Comparison of ENCODE assay signal across 9 cellular contexts in the genomic region with DNA sequence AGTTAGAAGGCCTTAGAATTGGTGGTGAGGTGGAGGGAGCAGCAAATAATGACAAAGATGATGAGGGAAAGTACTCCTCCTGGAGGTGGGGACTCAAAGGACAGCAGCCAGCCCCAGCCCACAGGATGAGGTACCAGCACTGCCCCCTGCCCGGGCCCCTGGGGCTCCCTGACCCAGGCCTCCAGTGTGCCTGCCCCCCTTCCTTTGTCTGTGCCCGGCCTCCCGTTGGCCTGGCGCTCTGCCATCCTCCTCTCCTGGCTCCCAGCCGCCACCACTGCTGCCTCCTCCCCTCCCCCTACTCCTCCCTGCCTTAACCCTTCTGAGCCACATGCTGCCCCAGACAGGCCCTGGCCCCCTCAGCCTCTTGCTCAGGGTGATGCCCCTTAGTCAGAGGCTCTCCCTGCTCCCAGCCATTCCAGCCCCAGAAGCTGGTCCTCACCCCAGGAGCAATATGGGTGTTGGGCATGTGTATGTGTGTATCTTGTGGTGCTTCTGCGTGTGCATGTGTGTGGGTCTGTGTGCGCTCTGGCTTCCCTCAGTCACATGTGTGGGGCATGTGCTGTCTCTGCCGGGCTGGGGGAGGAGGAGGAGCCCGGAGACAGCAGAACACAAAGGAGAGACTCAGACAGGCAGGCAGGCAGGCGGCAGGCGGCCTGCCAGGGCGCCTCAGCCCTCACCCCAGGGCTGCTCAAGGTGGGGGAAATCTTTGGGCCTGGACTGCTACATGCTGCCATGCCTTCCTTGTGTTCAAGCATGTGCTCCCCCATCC. TPM values are rescaled to one million over a fixed set of nuclear protein-coding genes. Genes with fewer than 3 reads are reported as not detected.
DNase-seq lines count a peak whose midpoint lies in the region; ATAC-seq, FAIRE-seq and TF ChIP-seq lines count a peak whose summit lies in the region.
"Had no signal": no experiment of that assay in that cellular context is flagged by ENCODE, and none has a peak within 500 bp of the region (broad histone marks: within the 10 kb centered on the region; RNA-seq: fewer than 3 reads in every experiment).

No MANE protein-coding gene starts in this region.

- H3K4me3 ChIP-seq in GM12878 (peak overlapping the region; percentile 98; the same call in 1 of the 2 replicates), retinal pigment epithelial cell (ENCODE audit: low read length) (peak overlapping the region; percentile 84)

- CTCF ChIA-PET in GM12878 (lab: Yijun Ruan, JAX): interaction anchor here (0.7 to 4.7 kb wide), 8 partner anchors 14 to 276 kb away, joined by 3 to 28 read pairs (median 4); a partner anchor contains a TSS

- peak overlapping the region; percentile 98 for H3K27ac Mint-ChIP-seq in T-helper 2 cell treated with Interferon-gamma antibody and Interleukin-4, amounts not matched to agents 5 μg/mL and 100 μg/mL, for 36 hours

- H3K36me3 ChIP-seq in ES-I3 (ENCODE audit: insufficient read depth, low read length) (no peaks in the 10 kb centered on the region), GM12878 (ENCODE audit: control insufficient read depth in 2 of 2, insufficient read depth in 2 of 2, low read length in 1 of 2) (no peaks in the 10 kb centered on the region; a peak in 1 of 4 replicates)

- in situ Hi-C loops in GM12878 (cut with MboI): no loop called here

- 54% methylated on average over 11 of the region's 12 CpGs for WGBS in GM12878 (ENCODE audit: insufficient coverage, insufficient replicate concordance, low lambda C conversion rate, missing lambda C conversion rate)

- TF ChIP-seq EP300 in GM12878 (IDR thresholded peaks at IDR 0.05; ENCODE audit: borderline replicate concordance in 1 of 2, control insufficient read depth in 1 of 2, low read depth in 2 of 2, low read length in 2 of 2): peak in 1 of 2 experiments; percentile 36; a peak in 1 of 4 replicates

- SMC1A ChIA-PET in GM12878 (lab: Charles Lee; ENCODE audit: uncharacterized antibody, unreplicated experiment): interaction anchor here (0.9 to 1.8 kb wide), 2 partner anchors 14 to 108 kb away, joined by 3 to 7 read pairs; a partner anchor contains a TSS

- H3K9me3 ChIP-seq in ES-I3 (ENCODE audit: control insufficient read depth, insufficient read depth, low read length): no peaks in the 10 kb centered on the region
- no peaks in the 10 kb centered on the region for H3K9me3 ChIP-seq in GM12878 (replicated peaks; ENCODE audit: control insufficient read depth, insufficient read depth, low read length)

- no peaks in the 10 kb centered on the region for H3K27me3 Mint-ChIP-seq in T-helper 2 cell treated with Interferon-gamma antibody and Interleukin-4, amounts not matched to agents 5 μg/mL and 100 μg/mL, for 36 hours (ENCODE audit: low read depth)

- ATAC-seq in GM12878: peak; percentile 48
- ATAC-seq in GM21390 (IDR thresholded peaks at IDR 0.05; ENCODE audit: unreplicated experiment): no peak
- no peak for ATAC-seq in HG02981 (IDR thresholded peaks at IDR 0.05; ENCODE audit: unreplicated experiment)

- peak overlapping the region; percentile 14 for H3K9ac ChIP-seq in ES-I3 (ENCODE audit: low read depth, low read length)
- H3K9ac ChIP-seq in GM12878 (ENCODE audit: control insufficient read depth, insufficient read depth, low read length): peak overlapping the region; percentile 88

- peak overlapping the region; percentile 99 for H3K4me2 ChIP-seq in GM12878 (ENCODE audit: control insufficient read depth, insufficient read depth)

- peak overlapping the region; percentile 97 for H3K4me3 Mint-ChIP-seq in T-helper 2 cell treated with Interferon-gamma antibody and Interleukin-4, amounts not matched to agents 5 μg/mL and 100 μg/mL, for 36 hours

- no peak for TF ChIP-seq RAD21 in GM12878 (IDR thresholded peaks at IDR 0.05; ENCODE audit: insufficient read depth, low read depth, low read length)

- no peaks in the 10 kb centered on the region for H3K27me3 ChIP-seq in GM12878 (replicated peaks in 1 of 2; ENCODE audit: control insufficient read depth in 2 of 2, insufficient read depth in 2 of 2, low read length in 1 of 2)

- TF ChIP-seq CTCF in GM12878 (IDR thresholded peaks at IDR 0.05 in 2 of 3, conservative IDR thresholded peaks at IDR 0.05 in 1 of 3; ENCODE audit: control insufficient read depth in 2 of 3, extremely low read depth in 1 of 3, insufficient read depth in 1 of 3, low read depth in 3 of 3, low read length in 3 of 3) (peak; percentile 14 to 32 (median 28); a peak in 2 of 6 replicates), retinal pigment epithelial cell (conservative IDR thresholded peaks at IDR 0.05; ENCODE audit: low read depth, low read length) (peak; percentile 17)

- RAD21 ChIA-PET in GM12878 (lab: Charles Lee; ENCODE audit: unreplicated experiment): interaction anchor here (1.4 to 1.7 kb wide), 2 partner anchors 35 to 277 kb away, joined by 8 read pairs; a partner anchor contains a TSS

- POLR2A ChIA-PET in GM12878 (lab: Charles Lee): interaction anchor here (0.7 to 1.4 kb wide), 6 partner anchors 13 to 386 kb away, joined by 3 to 4 read pairs (median 3); a partner anchor contains a TSS

- no peaks in the 10 kb centered on the region for H4K20me1 ChIP-seq in GM12878 (ENCODE audit: control insufficient read depth, insufficient read depth)

- intact Hi-C loops in GM12878 (cut with micrococcal nuclease; ENCODE audit: unreplicated experiment): loop anchor here (2.0 to 5.0 kb wide), 2 partner anchors 65 to 280 kb away; no protein-coding TSS in a partner anchor

- H3K36me3 Mint-ChIP-seq in T-helper 2 cell treated with Interferon-gamma antibody and Interleukin-4, amounts not matched to agents 5 μg/mL and 100 μg/mL, for 36 hours (ENCODE audit: low read depth): peaks cover 9% of the 10 kb centered on the region

- peak; percentile 47 for DNase-seq in NCI-H1105 (lab: John Stamatoyannopoulos, UW)
- DNase-seq in T-helper 2 cell treated with Interferon-gamma antibody and Interleukin-4, amounts not matched to agents 5 μg/mL and 100 μg/mL, for 36 hours (ENCODE audit: low spot score): peak; percentile 65
- no peak for DNase-seq in GM12878 (ENCODE audit: low read depth, low spot score)
- DNase-seq in hypothalamus (lab: John Stamatoyannopoulos, UW): peak; percentile 10 to 94 (median 83)
- DNase-seq in retinal pigment epithelial cell (ENCODE audit: low read depth): no peak

- peaks cover 54% of the 10 kb centered on the region for H3K4me1 ChIP-seq in ES-I3 (ENCODE audit: insufficient read depth, low read length)
- peaks cover 53% of the 10 kb centered on the region for H3K4me1 ChIP-seq in GM12878 (ENCODE audit: control insufficient read depth, insufficient read depth, low read length)

- peak overlapping the region; percentile 73 for H3K27ac ChIP-seq in GM12878 (ENCODE audit: control insufficient read depth, insufficient read depth)

- H3K4me1 Mint-ChIP-seq in T-helper 2 cell treated with Interferon-gamma antibody and Interleukin-4, amounts not matched to agents 5 μg/mL and 100 μg/mL, for 36 hours (ENCODE audit: low read depth): peaks cover 58% of the 10 kb centered on the region

- H2AFZ ChIP-seq in GM12878 (ENCODE audit: control insufficient read depth, low read depth, low read length): peak overlapping the region; percentile 59

- no peaks in the 10 kb centered on the region for H3K9me3 Mint-ChIP-seq in T-helper 2 cell treated with Interferon-gamma antibody and Interleukin-4, amounts not matched to agents 5 μg/mL and 100 μg/mL, for 36 hours

- FAIRE-seq in GM12878 (lab: Jason Lieb, UNC): no peak
- FAIRE-seq: islet of Langerhans had no signal

- TSS peak; percentile 52 for BruUV-seq in GM12878 (replicated peaks; lab: Mats Ljungman, UMichigan)

- peaks cover 74% of the 10 kb centered on the region for H3K79me2 ChIP-seq in GM12878 (ENCODE audit: control insufficient read depth, insufficient read depth, low read length)

- peak; percentile 75 for TF ChIP-seq POLR2A in GM12878 (IDR thresholded peaks at IDR 0.05; ENCODE audit: low read depth, low read length)

RNA-seq across cellular contexts. Expression of a gene that starts 2.6 kb away (rescaled TPM):
- total RNA-seq in GM12878 (2013; cell fraction: nucleolus; rRNA removed): 68.8 and 83.8 TPM in 2 replicates
- total RNA-seq in GM12878 (2014; rRNA removed): 34.6 and 37.7 TPM in 2 replicates
- 35.6 and 36.0 TPM in 2 replicates for total RNA-seq in GM12878 (2014; rRNA removed; fragmentation: Illumina TruSeq; extraction: Trizol)
- 45.6 and 51.1 TPM in 2 replicates for total RNA-seq in GM12878 (2021)
- polyA plus RNA-seq in GM12878 (2011; ENCODE audit: low read depth): 22.9 TPM
- 64.9 and 71.5 TPM in 2 replicates for polyA plus RNA-seq in GM12878 (2011; rRNA removed)
- polyA plus RNA-seq in GM12878 (2011; cell fraction: cytosol; rRNA removed): 89.1 and 108 TPM in 2 replicates
- polyA plus RNA-seq in GM12878 (2011; cell fraction: nucleus; rRNA removed): 264 and 317 TPM in 2 replicates
- polyA plus RNA-seq in GM12878 (2012): 37.7 and 49.1 TPM in 2 replicates
- polyA plus RNA-seq in GM12878 (2014; fragmentation: Illumina TruSeq; extraction: Trizol): 27.0 and 45.4 TPM in 2 replicates
- 1 to 10 TPM; 1.7 to 2.3 TPM for polyA plus RNA-seq in GM12878 (2014; fragmentation: Nextera tagmentation; extraction: Ambion mirVana)
- polyA plus RNA-seq in GM12878 (2014; rRNA removed): 59.9 and 61.0 TPM in 2 replicates
- 1 to 10 TPM; 4.7 to 5.6 TPM for polyA plus RNA-seq in GM12878 (2016; fragmentation: Nextera tagmentation; extraction: Ambion mirVana)
- 96.8 and 117 TPM in 2 replicates for polyA minus RNA-seq in GM12878 (2011; rRNA and poly(A)+ RNA removed)
- 27.3 and 42.0 TPM in 2 replicates for polyA minus RNA-seq in GM12878 (2011; cell fraction: cytosol; rRNA and poly(A)+ RNA removed)
- 35.9 and 49.0 TPM in 2 replicates for polyA minus RNA-seq in GM12878 (2011; cell fraction: nucleus; rRNA and poly(A)+ RNA removed)

RNA-seq across cellular contexts. Expression of a gene that starts 15.3 kb away (rescaled TPM):
- total RNA-seq in GM12878 (2013; cell fraction: nucleolus; rRNA removed): 71.3 and 80.3 TPM in 2 replicates
- 23.4 and 25.1 TPM in 2 replicates for total RNA-seq in GM12878 (2014; rRNA removed)
- 18.7 and 19.2 TPM in 2 replicates for total RNA-seq in GM12878 (2014; rRNA removed; fragmentation: Illumina TruSeq; extraction: Trizol)
- total RNA-seq in GM12878 (2021): 59.6 and 69.8 TPM in 2 replicates
- 22.2 TPM for polyA plus RNA-seq in GM12878 (2011; ENCODE audit: low read depth)
- polyA plus RNA-seq in GM12878 (2011; rRNA removed): 9.6 and 22.3 TPM in 2 replicates
- 21.8 and 22.9 TPM in 2 replicates for polyA plus RNA-seq in GM12878 (2011; cell fraction: cytosol; rRNA removed)
- 57.4 and 75.8 TPM in 2 replicates for polyA plus RNA-seq in GM12878 (2011; cell fraction: nucleus; rRNA removed)
- 23.6 and 36.1 TPM in 2 replicates for polyA plus RNA-seq in GM12878 (2012)
- 42.1 and 55.9 TPM in 2 replicates for polyA plus RNA-seq in GM12878 (2014; fragmentation: Illumina TruSeq; extraction: Trizol)
- polyA plus RNA-seq in GM12878 (2014; fragmentation: Nextera tagmentation; extraction: Ambion mirVana): 10 to 100 TPM; 13.1 to 15.2 TPM
- polyA plus RNA-seq in GM12878 (2014; rRNA removed): 44.1 and 54.3 TPM in 2 replicates
- 10 to 100 TPM; 39.6 to 40.6 TPM for polyA plus RNA-seq in GM12878 (2016; fragmentation: Nextera tagmentation; extraction: Ambion mirVana)
- 43.2 and 45.6 TPM in 2 replicates for polyA minus RNA-seq in GM12878 (2011; rRNA and poly(A)+ RNA removed)
- polyA minus RNA-seq in GM12878 (2011; cell fraction: cytosol; rRNA and poly(A)+ RNA removed): 23.9 and 24.7 TPM in 2 replicates
- polyA minus RNA-seq in GM12878 (2011; cell fraction: nucleus; rRNA and poly(A)+ RNA removed): 23.0 and 50.0 TPM in 2 replicates

RNA-seq across cellular contexts. Expression of a gene that starts 34.6 kb away (rescaled TPM):
- 29.3 and 38.5 TPM in 2 replicates for total RNA-seq in GM12878 (2013; cell fraction: nucleolus; rRNA removed)
- 106 and 111 TPM in 2 replicates for total RNA-seq in GM12878 (2014; rRNA removed)
- total RNA-seq in GM12878 (2014; rRNA removed; fragmentation: Illumina TruSeq; extraction: Trizol): 122 and 125 TPM in 2 replicates
- total RNA-seq in GM12878 (2021): 144 TPM in 2 replicates
- polyA plus RNA-seq in GM12878 (2011; ENCODE audit: low read depth): 42.6 TPM
- polyA plus RNA-seq in GM12878 (2011; rRNA removed): 130 and 140 TPM in 2 replicates
- polyA plus RNA-seq in GM12878 (2011; cell fraction: cytosol; rRNA removed): 101 and 112 TPM in 2 replicates
- polyA plus RNA-seq in GM12878 (2011; cell fraction: nucleus; rRNA removed): 69.0 and 98.6 TPM in 2 replicates
- polyA plus RNA-seq in GM12878 (2012): 60.1 and 65.6 TPM in 2 replicates
- polyA plus RNA-seq in GM12878 (2014; fragmentation: Illumina TruSeq; extraction: Trizol): 244 and 248 TPM in 2 replicates
- 100 to 1,000 TPM in 1 of 2 experiments, 10 to 100 TPM in 1; 91.7 to 103 TPM for polyA plus RNA-seq in GM12878 (2014; fragmentation: Nextera tagmentation; extraction: Ambion mirVana)
- polyA plus RNA-seq in GM12878 (2014; rRNA removed): 124 and 126 TPM in 2 replicates
- polyA plus RNA-seq in GM12878 (2016; fragmentation: Nextera tagmentation; extraction: Ambion mirVana): 100 to 1,000 TPM; 180 to 193 TPM
- 66.7 and 86.4 TPM in 2 replicates for polyA minus RNA-seq in GM12878 (2011; rRNA and poly(A)+ RNA removed)
- 34.5 and 42.3 TPM in 2 replicates for polyA minus RNA-seq in GM12878 (2011; cell fraction: cytosol; rRNA and poly(A)+ RNA removed)
- polyA minus RNA-seq in GM12878 (2011; cell fraction: nucleus; rRNA and poly(A)+ RNA removed): 9.2 and 16.5 TPM in 2 replicates

RNA-seq across cellular contexts. Expression of a gene that starts 52.4 kb away (rescaled TPM):
- total RNA-seq in GM12878 (2013; cell fraction: nucleolus; rRNA removed): 15.2 and 21.1 TPM in 2 replicates
- 22.1 and 27.2 TPM in 2 replicates for total RNA-seq in GM12878 (2014; rRNA removed)
- total RNA-seq in GM12878 (2014; rRNA removed; fragmentation: Illumina TruSeq; extraction: Trizol): 9.2 and 9.8 TPM in 2 replicates
- 28.0 and 30.2 TPM in 2 replicates for total RNA-seq in GM12878 (2021)
- 3.9 TPM for polyA plus RNA-seq in GM12878 (2011; ENCODE audit: low read depth)
- polyA plus RNA-seq in GM12878 (2011; rRNA removed): 2.5 and 5.3 TPM in 2 replicates
- polyA plus RNA-seq in GM12878 (2011; cell fraction: cytosol; rRNA removed): 8.9 and 10.7 TPM in 2 replicates
- polyA plus RNA-seq in GM12878 (2011; cell fraction: nucleus; rRNA removed): 6.8 and 8.5 TPM in 2 replicates
- polyA plus RNA-seq in GM12878 (2012): 9.5 and 11.5 TPM in 2 replicates
- 2.5 and 7.1 TPM in 2 replicates for polyA plus RNA-seq in GM12878 (2014; fragmentation: Illumina TruSeq; extraction: Trizol)
- polyA plus RNA-seq in GM12878 (2014; fragmentation: Nextera tagmentation; extraction: Ambion mirVana): 1 to 10 TPM; 1.4 to 2.8 TPM
- 14.1 and 18.7 TPM in 2 replicates for polyA plus RNA-seq in GM12878 (2014; rRNA removed)
- polyA plus RNA-seq in GM12878 (2016; fragmentation: Nextera tagmentation; extraction: Ambion mirVana): 10 to 100 TPM; 16.3 to 20.7 TPM
- polyA minus RNA-seq in GM12878 (2011; rRNA and poly(A)+ RNA removed): 7.5 and 17.2 TPM in 2 replicates
- polyA minus RNA-seq in GM12878 (2011; cell fraction: cytosol; rRNA and poly(A)+ RNA removed): 6.5 and 8.5 TPM in 2 replicates
- polyA minus RNA-seq in GM12878 (2011; cell fraction: nucleus; rRNA and poly(A)+ RNA removed): 12.2 and 16.0 TPM in 2 replicates

Comparison
In these comparisons a context has a peak if more than half of its experiments do, and no peak if none do; other contexts are left out.
1. DNase-seq: peak in NCI-H1105 (single experiment), T-helper 2 cell treated with Interferon-gamma antibody and Interleukin-4, amounts not matched to agents 5 μg/mL and 100 μg/mL, for 36 hours (single experiment) and hypothalamus (51 of 51); none in GM12878 (single experiment) and retinal pigment epithelial cell (single experiment).